Comparison of ENCODE assay signal across 1 cellular context in genomic region chr3:43867673-43868072, GRCh38.
TF ChIP-seq lines count a peak whose summit lies in the region.

No MANE protein-coding gene starts in this region.

TF ChIP-seq in IMR-90, 13 proteins besides CTCF, POLR2A, EP300 and RAD21:
- TF ChIP-seq CEBPB (IDR thresholded peaks at IDR 0.05; ENCODE audit: low read depth, low read length): peak; percentile 10; the same call in 1 of the 2 replicates
- no peak for TF ChIP-seq MAZ (IDR thresholded peaks at IDR 0.05; ENCODE audit: borderline replicate concordance, low read depth, low read length)
